ENCODE assay signal across 14 cellular contexts in genomic region chr17:9444687-9445086, GRCh38.
DNase-seq lines count a peak whose midpoint lies in the region; TF ChIP-seq lines count a peak whose summit lies in the region.
"Had no signal": no experiment of that assay in that cellular context is flagged by ENCODE, and none has a peak within 500 bp of the region (broad histone marks: within the 10 kb centered on the region; RNA-seq: fewer than 3 reads in every experiment).

No MANE protein-coding gene starts in this region.

- TF ChIP-seq POLR2A in ovary (IDR thresholded peaks at IDR 0.05), result no peak

- no peak overlapping the region for H3K27ac ChIP-seq in fibroblast of lung (ENCODE audit: insufficient read depth, low read length)
- H3K27ac ChIP-seq in ovary, result no peak overlapping the region
- H3K27ac ChIP-seq: HL-60 had no signal

- WGBS in ovary, 3 donors, result 50 to 69% (median 58%) methylated on average over 5 of the region's 5 CpGs

- in situ Hi-C loops in astrocyte of the spinal cord (cut with HindIII; ENCODE audit: low sequenced_read_pairs), result no loop called here

- no peaks in the 10 kb centered on the region for H3K79me2 ChIP-seq in fibroblast of lung (ENCODE audit: control insufficient read depth, insufficient read depth, low read length)

- no peak overlapping the region for H3K4me2 ChIP-seq in fibroblast of lung (ENCODE audit: extremely low read depth, insufficient read depth, low read length)

- DNase-seq in HuH-7 (ENCODE audit: low spot score), result peak; percentile 15
- peak; percentile 37 for DNase-seq in astrocyte of the spinal cord (ENCODE audit: low read depth, low spot score)
- peak; percentile 48 to 51 for DNase-seq in fibroblast of lung (ENCODE audit: low read depth in 2 of 2)
- DNase-seq in pons (ENCODE audit: low spot score), result peak; percentile 30
- no peak for DNase-seq in ovary
- DNase-seq in DMS114 treated with DMSO at 0.1 percent for 48 hours (lab: John Stamatoyannopoulos, UW; ENCODE audit: unreplicated experiment), result no peak
- DNase-seq in GM10266 (ENCODE audit: extremely low spot score), result no peak
- DNase-seq: NCI-H1105 treated with DMSO at 0.1 percent for 48 hours, NCI-H1694, NCI-H2081 treated with DMSO at 0.1 percent for 48 hours, NCI-H2227 treated with DMSO at 0.1 percent for 48 hours, NCI-H510A treated with DMSO at 0.1 percent for 48 hours, NCI-H82 had no signal

- H3K9ac ChIP-seq in fibroblast of lung (ENCODE audit: insufficient read depth, low read length), result no peak overlapping the region

- TF ChIP-seq CTCF in astrocyte of the spinal cord (IDR thresholded peaks at IDR 0.05; ENCODE audit: low read depth, low read length) (no peak), fibroblast of lung (conservative IDR thresholded peaks at IDR 0.05 in 1 of 2, IDR thresholded peaks at IDR 0.05 in 1 of 2; ENCODE audit: low read depth in 1 of 2, low read length in 2 of 2) (no peak), ovary (IDR thresholded peaks at IDR 0.05) (no peak), GM10266 (IDR thresholded peaks at IDR 0.05; ENCODE audit: control insufficient read depth, insufficient read depth, low read depth, missing control alignments) (no peak)

- H4K20me1 ChIP-seq in fibroblast of lung (ENCODE audit: control insufficient read depth, extremely low read depth, insufficient read depth, low read length), result no peaks in the 10 kb centered on the region

- H3K4me1 ChIP-seq in fibroblast of lung (ENCODE audit: control insufficient read depth, extremely low read depth, insufficient read depth, low read length) (no peaks in the 10 kb centered on the region), ovary (ENCODE audit: insufficient read depth) (no peaks in the 10 kb centered on the region)

- H2AFZ ChIP-seq in fibroblast of lung (ENCODE audit: low read length), result no peak overlapping the region

- no peak for TF ChIP-seq EP300 in ovary (IDR thresholded peaks at IDR 0.05)

- intact Hi-C loops in ovary (cut with DNase I), result no loop called here

- H3K36me3 ChIP-seq in fibroblast of lung (ENCODE audit: control insufficient read depth, insufficient read depth, low read length) (no peaks in the 10 kb centered on the region), ovary (no peaks in the 10 kb centered on the region)

- no peaks in the 10 kb centered on the region for H3K27me3 ChIP-seq in fibroblast of lung (ENCODE audit: control insufficient read depth, insufficient read depth, low read length)
- no peaks in the 10 kb centered on the region for H3K27me3 ChIP-seq in ovary

- H3K4me3 ChIP-seq in astrocyte of the spinal cord (ENCODE audit: low read depth, low read length) (no peak overlapping the region), fibroblast of lung (replicated peaks in 1 of 4; ENCODE audit: control extremely low read depth in 1 of 4, insufficient read depth in 1 of 4, low read depth in 3 of 4, low read length in 4 of 4) (no peak overlapping the region), ovary (no peak overlapping the region)

- H3K9me3 ChIP-seq in fibroblast of lung (ENCODE audit: control insufficient read depth, insufficient read depth, low read depth, low read length), result no peaks in the 10 kb centered on the region
- H3K9me3 ChIP-seq in ovary, result no peaks in the 10 kb centered on the region

Comparison
In these comparisons a context has a peak if more than half of its experiments do, and no peak if none do; other contexts are left out.
1. DNase-seq: peak in HuH-7 (single experiment), astrocyte of the spinal cord (single experiment), fibroblast of lung (2 of 2) and pons (single experiment); none in ovary (0 of 5), DMS114 treated with DMSO at 0.1 percent for 48 hours (single experiment) and GM10266 (single experiment).